ENCODE assay signal across 18 cellular contexts in genomic region chr6:45872827-45873226, GRCh38.
DNase-seq lines count a peak whose midpoint lies in the region; ATAC-seq and TF ChIP-seq lines count a peak whose summit lies in the region.
"Had no signal": no experiment of that assay in that cellular context is flagged by ENCODE, and none has a peak within 500 bp of the region (broad histone marks: within the 10 kb centered on the region; RNA-seq: fewer than 3 reads in every experiment).

No MANE protein-coding gene starts in this region.

- H3K4me1 ChIP-seq in heart left ventricle (no peaks in the 10 kb centered on the region), esophagus muscularis mucosa (no peaks in the 10 kb centered on the region), mesenchymal stem cell (ENCODE audit: control insufficient read depth, insufficient read depth, low read depth, low read length) (no peaks in the 10 kb centered on the region), testis (peaks cover 12% of the 10 kb centered on the region)
- H3K4me1 ChIP-seq: A549, HAP-1 had no signal

- H3K36me3 Mint-ChIP-seq in mesothelial cell of epicardium: no peaks in the 10 kb centered on the region
- H3K36me3 Mint-ChIP-seq: CD4-positive, alpha-beta memory T cell had no signal

- DNase-seq in Right ventricle myocardium inferior (ENCODE audit: missing footprints) (no peak), heart left ventricle (no peak), esophagus muscularis mucosa (ENCODE audit: extremely low spot score) (peak; percentile 87), mesenchymal stem cell (no peak), testis (peak; percentile 18), mesothelial cell of epicardium (ENCODE audit: low spot score in 2 of 2, unreplicated experiment in 2 of 2) (no peak)
- DNase-seq: AML-193; CD4-positive, alpha-beta memory T cell; DMS153; DMS79; GDM1; GM23248 had no signal

- H3K9me3 ChIP-seq in heart left ventricle: no peaks in the 10 kb centered on the region
- H3K9me3 ChIP-seq in esophagus muscularis mucosa: no peaks in the 10 kb centered on the region
- H3K9me3 ChIP-seq in mesenchymal stem cell (ENCODE audit: control insufficient read depth, low read length): no peaks in the 10 kb centered on the region
- no peaks in the 10 kb centered on the region for H3K9me3 ChIP-seq in testis
- H3K9me3 ChIP-seq: A549, HAP-1 had no signal

- peak overlapping the region; percentile 32 for H2AFZ ChIP-seq in mesenchymal stem cell (ENCODE audit: low read depth, low read length)
- H2AFZ ChIP-seq: GM23248 had no signal

- TF ChIP-seq POLR2A in heart left ventricle (IDR thresholded peaks at IDR 0.05) (no peak), esophagus muscularis mucosa (IDR thresholded peaks at IDR 0.05; ENCODE audit: low read depth) (no peak), testis (IDR thresholded peaks at IDR 0.05) (no peak)

- no peak overlapping the region for H4K8ac ChIP-seq in mesenchymal stem cell (ENCODE audit: low read length)

- H3K4me1 Mint-ChIP-seq in mesothelial cell of epicardium: peaks cover 16% of the 10 kb centered on the region
- H3K4me1 Mint-ChIP-seq: CD4-positive, alpha-beta memory T cell had no signal

- no peak overlapping the region for H4K91ac ChIP-seq in mesenchymal stem cell (ENCODE audit: low read length)

- H2BK5ac ChIP-seq in mesenchymal stem cell (ENCODE audit: low read depth, low read length, poor library complexity, severe bottlenecking): no peak overlapping the region

- no peak overlapping the region for H3K4me3 Mint-ChIP-seq in mesothelial cell of epicardium
- H3K4me3 Mint-ChIP-seq: CD4-positive, alpha-beta memory T cell had no signal

- no peaks in the 10 kb centered on the region for H3K27me3 ChIP-seq in heart left ventricle
- H3K27me3 ChIP-seq in esophagus muscularis mucosa: no peaks in the 10 kb centered on the region
- peaks cover 12 to 26% of the 10 kb centered on the region in 2 experiments for H3K27me3 ChIP-seq in mesenchymal stem cell (ENCODE audit: control insufficient read depth in 1 of 2, insufficient read depth in 1 of 2, low read length in 2 of 2)
- no peaks in the 10 kb centered on the region for H3K27me3 ChIP-seq in testis

- no peak overlapping the region for H2BK120ac ChIP-seq in mesenchymal stem cell (ENCODE audit: low read depth, low read length)

- intact Hi-C loops in Right ventricle myocardium inferior (cut with DNase I) (no loop called here), heart left ventricle (cut with DNase I) (no loop called here), esophagus muscularis mucosa (cut with DNase I) (no loop called here), testis (cut with DNase I; ENCODE audit: low total_unique reads) (no loop called here)

- no peak overlapping the region for H3K9ac ChIP-seq in mesenchymal stem cell (ENCODE audit: low read length)
- H3K9ac ChIP-seq: GM23248 had no signal

- WGBS in heart left ventricle, 4 donors: 70 to 80% (median 75%) methylated on average over 7 of the region's 7 CpGs
- 79% methylated on average over 7 of the region's 7 CpGs for WGBS in esophagus muscularis mucosa
- 87% methylated on average over 7 of the region's 7 CpGs for WGBS in mesenchymal stem cell
- WGBS in testis, 2 donors: 69 to 71% methylated on average over 6 to 7 of the region's 7 CpGs

- H2AK5ac ChIP-seq in mesenchymal stem cell (ENCODE audit: low read length, severe bottlenecking): no peak overlapping the region

- no peak overlapping the region for H3K4me3 ChIP-seq in heart left ventricle
- H3K4me3 ChIP-seq in esophagus muscularis mucosa: no peak overlapping the region
- H3K4me3 ChIP-seq in mesenchymal stem cell (ENCODE audit: insufficient read depth in 1 of 2, low read depth in 1 of 2, low read length in 2 of 2): no peak overlapping the region
- H3K4me3 ChIP-seq in testis: no peak overlapping the region
- H3K4me3 ChIP-seq: A549, GM23248, HAP-1 had no signal

- no peak for TF ChIP-seq EP300 in esophagus muscularis mucosa (IDR thresholded peaks at IDR 0.05)

- H2BK12ac ChIP-seq in mesenchymal stem cell (ENCODE audit: low read length in 2 of 2): no peak overlapping the region

- H2BK15ac ChIP-seq in mesenchymal stem cell (ENCODE audit: low read depth, poor library complexity, severe bottlenecking): no peak overlapping the region

- H3K27me3 Mint-ChIP-seq in mesothelial cell of epicardium (ENCODE audit: low read depth): no peaks in the 10 kb centered on the region

- H3K79me1 ChIP-seq in mesenchymal stem cell (replicated peaks; ENCODE audit: low read length, poor library complexity, severe bottlenecking): no peaks in the 10 kb centered on the region

- H3K14ac ChIP-seq in mesenchymal stem cell (ENCODE audit: low read length in 2 of 2): no peak overlapping the region

- H3K18ac ChIP-seq in mesenchymal stem cell (ENCODE audit: low read depth in 1 of 2, low read length in 2 of 2): no peak overlapping the region

- H3K9me3 Mint-ChIP-seq in mesothelial cell of epicardium: no peaks in the 10 kb centered on the region
- H3K9me3 Mint-ChIP-seq: CD4-positive, alpha-beta memory T cell had no signal

- ATAC-seq in Right ventricle myocardium inferior (peak; percentile 46), heart left ventricle (no peak), GM19455 (IDR thresholded peaks at IDR 0.05; ENCODE audit: unreplicated experiment) (no peak)
- ATAC-seq: A549, HepG2 had no signal

- no peak overlapping the region for H3K27ac Mint-ChIP-seq in mesothelial cell of epicardium
- H3K27ac Mint-ChIP-seq: CD4-positive, alpha-beta memory T cell had no signal

- H3K23ac ChIP-seq in mesenchymal stem cell (ENCODE audit: low read length in 2 of 2): no peak overlapping the region

- H3K27ac ChIP-seq in heart left ventricle (no peak overlapping the region), esophagus muscularis mucosa (replicated peaks in 1 of 4) (no peak overlapping the region), mesenchymal stem cell (ENCODE audit: low read length, poor library complexity, severe bottlenecking) (no peak overlapping the region), testis (no peak overlapping the region)
- H3K27ac ChIP-seq: 22Rv1, A549, C4-2B, GM23248 had no signal

- H3K36me3 ChIP-seq in heart left ventricle (no peaks in the 10 kb centered on the region), esophagus muscularis mucosa (no peaks in the 10 kb centered on the region), mesenchymal stem cell (ENCODE audit: control insufficient read depth in 1 of 2, insufficient read depth in 2 of 2, low read depth in 1 of 2, low read length in 2 of 2) (no peaks in the 10 kb centered on the region), testis (ENCODE audit: low read depth, missing control alignments) (no peaks in the 10 kb centered on the region)
- H3K36me3 ChIP-seq: HAP-1 had no signal

- H3K4me2 ChIP-seq in mesenchymal stem cell (ENCODE audit: low read length, poor library complexity, severe bottlenecking): no peak overlapping the region
- H3K4me2 ChIP-seq: A549 had no signal

- no peak overlapping the region for H3K4ac ChIP-seq in mesenchymal stem cell (ENCODE audit: low read depth in 1 of 2, low read length in 2 of 2)

- no peak for TF ChIP-seq CTCF in heart left ventricle (IDR thresholded peaks at IDR 0.05)
- no peak for TF ChIP-seq CTCF in esophagus muscularis mucosa (IDR thresholded peaks at IDR 0.05)
- no peak for TF ChIP-seq CTCF in testis (IDR thresholded peaks at IDR 0.05)
- no peak for TF ChIP-seq CTCF in mesothelial cell of epicardium (IDR thresholded peaks at IDR 0.05; ENCODE audit: unreplicated experiment)

Comparison
In these comparisons a context has a peak if more than half of its experiments do, and no peak if none do; other contexts are left out.
1. DNase-seq: peak in esophagus muscularis mucosa (single experiment) and testis (single experiment); none in Right ventricle myocardium inferior (single experiment), heart left ventricle (0 of 5), mesenchymal stem cell (single experiment) and mesothelial cell of epicardium (0 of 2).